ENCODE assay signal across 9 cellular contexts in the genomic region with DNA sequence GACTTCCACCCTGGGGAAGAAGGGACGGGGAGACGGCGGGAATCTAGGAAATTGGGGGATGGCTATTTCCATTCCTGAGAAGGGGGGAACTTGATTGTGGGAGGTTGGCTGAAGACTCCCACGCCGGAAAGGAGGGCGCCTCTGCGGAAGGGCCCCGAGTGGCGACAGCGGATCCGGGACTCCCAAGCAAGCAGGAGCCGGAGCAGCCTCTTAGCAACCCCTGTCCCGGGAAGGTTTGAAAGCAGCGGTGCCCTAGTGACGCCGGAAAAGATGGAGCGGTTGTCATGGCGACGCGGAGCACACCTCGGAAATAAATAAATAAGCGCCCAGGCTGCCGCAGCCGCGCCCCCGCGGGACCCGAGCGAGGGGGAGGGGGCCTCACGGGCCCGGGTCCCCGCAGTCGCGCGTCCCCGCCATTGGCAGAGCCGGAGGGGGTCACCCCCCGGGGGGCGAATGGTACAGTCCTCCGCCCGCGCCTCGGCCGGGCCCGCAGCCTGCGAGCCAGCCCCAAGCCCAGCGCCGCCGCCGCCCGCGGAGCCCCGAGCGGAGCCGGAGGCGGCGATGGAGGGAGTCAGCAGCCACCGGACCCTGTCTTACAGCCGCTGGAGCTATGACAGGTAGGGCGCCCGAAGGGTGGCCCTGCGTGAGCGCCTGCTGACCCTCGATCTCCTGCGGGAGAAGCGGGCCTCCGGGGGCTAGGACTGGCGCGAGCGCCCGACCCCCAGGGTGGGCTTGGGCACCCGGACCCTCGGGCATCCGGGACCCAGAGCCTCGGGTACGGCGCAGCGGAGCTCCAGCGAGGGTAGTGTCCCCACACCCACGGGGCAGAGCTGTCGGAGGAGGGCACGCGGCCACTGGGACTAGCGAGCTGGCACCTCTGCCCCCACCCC. TPM values are rescaled to one million over a fixed set of nuclear protein-coding genes. Genes with fewer than 3 reads are reported as not detected.
A peak's percentile ranks its signal among the peaks of the same experiment; 100 is the strongest.
DNase-seq lines count a peak whose midpoint lies in the region; ATAC-seq and TF ChIP-seq lines count a peak whose summit lies in the region.
"Had no signal": no experiment of that assay in that cellular context is flagged by ENCODE, and none has a peak within 500 bp of the region (broad histone marks: within the 10 kb centered on the region; RNA-seq: fewer than 3 reads in every experiment).

No MANE protein-coding gene starts in this region.

- peaks cover 36 to 65% of the 10 kb centered on the region in 2 donors for H3K27me3 Mint-ChIP-seq in effector memory CD8-positive, alpha-beta T cell

- H3K9me3 Mint-ChIP-seq in effector memory CD8-positive, alpha-beta T cell, result no peaks in the 10 kb centered on the region

- H3K4me1 Mint-ChIP-seq in effector memory CD8-positive, alpha-beta T cell (ENCODE audit: low read depth in 2 of 2), result peaks cover 10 to 12% of the 10 kb centered on the region in 2 donors

- peak; percentile 76 for DNase-seq in GM10266 (ENCODE audit: extremely low spot score)
- DNase-seq in NCI-H1694 treated with DMSO at 0.1 percent for 48 hours (lab: John Stamatoyannopoulos, UW), result peak; percentile 4
- DNase-seq in activated CD8-positive, alpha-beta memory T cell treated with anti-CD3 and anti-CD28 coated beads, Interleukin-2, amount 50 U/mL, for 24 hours (ENCODE audit: extremely low read depth), result peak; percentile 15
- peak; percentile 49 to 71 (median 56) for DNase-seq in effector memory CD8-positive, alpha-beta T cell
- peak; percentile 31 to 52 for DNase-seq in lung microvascular endothelial cell (ENCODE audit: low read depth in 2 of 2)
- DNase-seq in stimulated activated CD4-positive, alpha-beta T cell treated with anti-CD3 and anti-CD28 coated beads, Interleukin-4, amount 100 ng/mL, for 48 hours (ENCODE audit: low read depth in 2 of 2), result peak; percentile 34 to 41
- DNase-seq in middle frontal gyrus (ENCODE audit: extremely low spot score, low spot score), result no peak

- peak overlapping the region; percentile 72 to 77 for H3K4me3 Mint-ChIP-seq in effector memory CD8-positive, alpha-beta T cell

- ATAC-seq in effector memory CD8-positive, alpha-beta T cell (replicated peaks), result peak; percentile 73
- no peak for ATAC-seq in GM18511 (IDR thresholded peaks at IDR 0.05; ENCODE audit: unreplicated experiment)

- peaks cover 7% of the 10 kb centered on the region for H3K36me3 Mint-ChIP-seq in effector memory CD8-positive, alpha-beta T cell (ENCODE audit: insufficient read depth)

- no peak for TF ChIP-seq CTCF in GM10266 (IDR thresholded peaks at IDR 0.05; ENCODE audit: control insufficient read depth, insufficient read depth, low read depth, missing control alignments)

- H3K27ac Mint-ChIP-seq in effector memory CD8-positive, alpha-beta T cell, result peak overlapping the region; percentile 87 to 97

RNA-seq across cellular contexts. Expression of a gene that starts 31.9 kb away (rescaled TPM):
- total RNA-seq in lung microvascular endothelial cell, result 200 and 271 TPM in 2 replicates

RNA-seq across cellular contexts. Expression of a gene that starts 53.7 kb away (rescaled TPM):
- not detected in 2 replicates for total RNA-seq in lung microvascular endothelial cell
- total RNA-seq: T-helper 1 cell treated with Interleukin-12 subunit alpha and Interleukin-12 subunit beta and Interleukin-4 antibody, amounts not matched to agents 30 ng/mL and 1 ng/mL, for 36 hours had no signal
